39 cellular contexts compared by ENCODE assay signal in the genomic region with DNA sequence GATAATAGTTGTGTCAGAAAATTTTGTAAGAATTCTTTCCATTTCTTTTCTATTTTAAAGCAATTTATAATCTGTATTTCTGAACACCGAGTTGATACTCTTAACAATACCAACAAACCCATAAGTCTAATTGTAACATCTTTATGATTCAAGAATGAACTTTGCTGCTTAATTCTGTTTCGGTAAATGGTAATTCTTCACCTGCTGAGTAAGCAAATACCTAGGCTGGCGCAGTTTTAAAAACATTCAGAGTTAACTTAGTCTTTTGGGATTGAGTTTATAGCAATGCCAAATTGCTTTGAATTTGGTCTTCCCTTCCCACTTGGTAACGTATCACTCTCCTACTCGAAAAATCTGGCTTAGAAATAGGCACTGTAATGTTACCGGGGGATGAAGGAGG.
"Had no signal": no experiment of that assay in that cellular context is flagged by ENCODE, and none has a peak within 500 bp of the region (broad histone marks: within the 10 kb centered on the region; RNA-seq: fewer than 3 reads in every experiment).

No MANE protein-coding gene starts in this region.

- H3K27me3 ChIP-seq: ascending aorta, cardiac muscle cell had no signal

- H3K9me3 Mint-ChIP-seq: activated naive CD4-positive, alpha-beta T cell treated with anti-CD3 and anti-CD28 coated beads, Interleukin-2, amount 50 U/mL, for 24 hours; activated naive CD8-positive, alpha-beta T cell treated with anti-CD3 and anti-CD28 coated beads, Interleukin-2, amount 10 ng/mL, durations not matched to agents 7 days and 5 days; activated naive CD8-positive, alpha-beta T cell treated with anti-CD3 and anti-CD28 coated beads, Interleukin-2, amount 50 U/mL, for 24 hours; activated T-cell treated with anti-CD3 and anti-CD28 coated beads, Interleukin-2, amount 50 U/mL, for 4 hours; activated T-cell treated with anti-CD3 and anti-CD28 coated beads, Interleukin-2, amount 50 U/mL, for 72 hours had no signal

- H3K4me1 ChIP-seq: ascending aorta had no signal

- H3K36me3 ChIP-seq: ascending aorta, cardiac muscle cell had no signal

- H3K36me3 Mint-ChIP-seq: activated CD4-positive, alpha-beta memory T cell treated with anti-CD3 and anti-CD28 coated beads for 36 hours; activated naive CD4-positive, alpha-beta T cell treated with anti-CD3 and anti-CD28 coated beads, Interleukin-2, amount 10 ng/mL, durations not matched to agents 7 days and 5 days; activated naive CD4-positive, alpha-beta T cell treated with anti-CD3 and anti-CD28 coated beads, Interleukin-2, amount 50 U/mL, for 24 hours; activated naive CD8-positive, alpha-beta T cell; activated naive CD8-positive, alpha-beta T cell treated with anti-CD3 and anti-CD28 coated beads, Interleukin-2, amount 10 ng/mL, durations not matched to agents 7 days and 5 days; brain had no signal

- H3K27ac Mint-ChIP-seq: activated B cell treated with CpG ODN at 0.5 μM for 24 hours; activated CD4-positive, alpha-beta memory T cell treated with anti-CD3 and anti-CD28 coated beads for 36 hours; activated CD4-positive, alpha-beta T cell treated with anti-CD3 and anti-CD28 coated beads, Interleukin-2, amount 10 ng/mL, durations not matched to agents 24 days and 14 days; activated CD8-positive, alpha-beta T cell treated with anti-CD3 and anti-CD28 coated beads for 36 hours; activated naive CD4-positive, alpha-beta T cell treated with anti-CD3 and anti-CD28 coated beads, Interleukin-2, amount 10 ng/mL, durations not matched to agents 7 days and 5 days; activated naive CD4-positive, alpha-beta T cell treated with anti-CD3 and anti-CD28 coated beads, Interleukin-2, amount 50 U/mL, for 24 hours; activated naive CD8-positive, alpha-beta T cell; activated naive CD8-positive, alpha-beta T cell treated with anti-CD3 and anti-CD28 coated beads, Interleukin-2, amount 10 ng/mL, durations not matched to agents 7 days and 5 days; activated naive CD8-positive, alpha-beta T cell treated with anti-CD3 and anti-CD28 coated beads, Interleukin-2, amount 50 U/mL, for 24 hours; activated T-cell treated with anti-CD3 and anti-CD28 coated beads, Interleukin-2, amount 50 U/mL, for 72 hours; activated T-helper 1 cell treated with anti-CD3 and anti-CD28 coated beads, Interleukin-12 subunit alpha, Interleukin-12 subunit beta, Interleukin-2, Interleukin-4 antibody, amounts not matched to agents 30 ng/mL and 10 ng/mL and 1 ng/mL, durations not matched to agents 14 hours and 24 hours and 36 hours; activated T-helper 17 cell treated with anti-CD3 and anti-CD28 coated beads, Interleukin-2, amount 50 U/mL, for 72 hours; brain; T-helper 1 cell treated with Interleukin-12 subunit alpha and Interleukin-12 subunit beta and Interleukin-4 antibody, amounts not matched to agents 30 μg/mL and 1 μg/mL, for 36 hours; T-helper 2 cell treated with Interferon-gamma antibody and Interleukin-4, amounts not matched to agents 5 μg/mL and 100 μg/mL, for 36 hours had no signal

- H3K4me3 ChIP-seq: ascending aorta, cardiac muscle cell had no signal

- FAIRE-seq: bronchial epithelial cell, TTC549 had no signal

- ATAC-seq: activated CD8-positive, alpha-beta T cell treated with anti-CD3 and anti-CD28 coated beads for 36 hours; activated naive CD8-positive, alpha-beta T cell treated with anti-CD3 and anti-CD28 coated beads, Interleukin-2, amount 50 U/mL, for 24 hours; activated T-cell treated with anti-CD3 and anti-CD28 coated beads, Interleukin-2, amount 50 U/mL, for 4 hours; activated T-cell treated with anti-CD3 and anti-CD28 coated beads, Interleukin-2, amount 50 U/mL, for 72 hours; activated T-helper 17 cell treated with anti-CD3 and anti-CD28 coated beads, Interleukin-2, amount 50 U/mL, for 72 hours had no signal

- H3K4me3 Mint-ChIP-seq: activated B cell treated with CpG ODN at 0.5 μM for 24 hours; activated CD4-positive, alpha-beta memory T cell treated with anti-CD3 and anti-CD28 coated beads for 36 hours; activated CD4-positive, alpha-beta T cell treated with anti-CD3 and anti-CD28 coated beads, Interleukin-2, amount 10 ng/mL, durations not matched to agents 24 days and 14 days; activated CD8-positive, alpha-beta T cell treated with anti-CD3 and anti-CD28 coated beads for 36 hours; activated naive CD4-positive, alpha-beta T cell treated with anti-CD3 and anti-CD28 coated beads, Interleukin-2, amount 10 ng/mL, durations not matched to agents 7 days and 5 days; activated naive CD4-positive, alpha-beta T cell treated with anti-CD3 and anti-CD28 coated beads, Interleukin-2, amount 50 U/mL, for 24 hours; activated naive CD8-positive, alpha-beta T cell; activated naive CD8-positive, alpha-beta T cell treated with anti-CD3 and anti-CD28 coated beads, Interleukin-2, amount 10 ng/mL, durations not matched to agents 7 days and 5 days; activated naive CD8-positive, alpha-beta T cell treated with anti-CD3 and anti-CD28 coated beads, Interleukin-2, amount 50 U/mL, for 24 hours; activated T-cell treated with anti-CD3 and anti-CD28 coated beads, Interleukin-2, amount 50 U/mL, for 4 hours; activated T-cell treated with anti-CD3 and anti-CD28 coated beads, Interleukin-2, amount 50 U/mL, for 72 hours; activated T-helper 1 cell treated with anti-CD3 and anti-CD28 coated beads, Interleukin-12 subunit alpha, Interleukin-12 subunit beta, Interleukin-2, Interleukin-4 antibody, amounts not matched to agents 30 ng/mL and 10 ng/mL and 1 ng/mL, durations not matched to agents 14 hours and 24 hours and 36 hours; activated T-helper 17 cell treated with anti-CD3 and anti-CD28 coated beads, Interleukin-2, amount 50 U/mL, for 72 hours; brain; central memory CD8-positive, alpha-beta T cell; T-helper 1 cell treated with Interleukin-12 subunit alpha and Interleukin-12 subunit beta and Interleukin-4 antibody, amounts not matched to agents 30 μg/mL and 1 μg/mL, for 36 hours; T-helper 2 cell treated with Interferon-gamma antibody and Interleukin-4, amounts not matched to agents 5 μg/mL and 100 μg/mL, for 36 hours had no signal

- H3K27me3 Mint-ChIP-seq: activated B cell treated with CpG ODN at 0.5 μM for 24 hours; activated CD4-positive, alpha-beta memory T cell treated with anti-CD3 and anti-CD28 coated beads for 36 hours; activated CD4-positive, alpha-beta T cell treated with anti-CD3 and anti-CD28 coated beads, Interleukin-2, amount 10 ng/mL, durations not matched to agents 24 days and 14 days; activated CD8-positive, alpha-beta T cell treated with anti-CD3 and anti-CD28 coated beads for 36 hours; activated naive CD4-positive, alpha-beta T cell treated with anti-CD3 and anti-CD28 coated beads, Interleukin-2, amount 10 ng/mL, durations not matched to agents 7 days and 5 days; activated naive CD4-positive, alpha-beta T cell treated with anti-CD3 and anti-CD28 coated beads, Interleukin-2, amount 50 U/mL, for 24 hours; activated naive CD8-positive, alpha-beta T cell; activated naive CD8-positive, alpha-beta T cell treated with anti-CD3 and anti-CD28 coated beads, Interleukin-2, amount 10 ng/mL, durations not matched to agents 7 days and 5 days; activated naive CD8-positive, alpha-beta T cell treated with anti-CD3 and anti-CD28 coated beads, Interleukin-2, amount 50 U/mL, for 24 hours; activated T-helper 17 cell treated with anti-CD3 and anti-CD28 coated beads, Interleukin-2, amount 50 U/mL, for 72 hours; brain; central memory CD8-positive, alpha-beta T cell had no signal

- DNase-seq: activated B cell treated with CpG ODN at 0.5 μM for 24 hours; activated CD4-positive, alpha-beta memory T cell treated with anti-CD3 and anti-CD28 coated beads for 36 hours; activated CD4-positive, alpha-beta T cell treated with anti-CD3 and anti-CD28 coated beads for 4 hours; activated CD4-positive, alpha-beta T cell treated with anti-CD3 and anti-CD28 coated beads, Interleukin-2, amount 10 ng/mL, durations not matched to agents 24 days and 14 days; activated CD4-positive, alpha-beta T cell treated with anti-CD3 and anti-CD28 coated beads, Interleukin-2, amount 50 U/mL, for 1 hour; activated CD4-positive, alpha-beta T cell treated with anti-CD3 and anti-CD28 coated beads, Interleukin-2, amount 50 U/mL, for 4 hours; activated CD4-positive, CD25-positive, alpha-beta regulatory T cell treated with anti-CD3 and anti-CD28 coated beads, Interleukin-2, amount 50 U/mL, for 72 hours; activated CD8-positive, alpha-beta memory T cell treated with anti-CD3 and anti-CD28 coated beads, Interleukin-2, amount 50 U/mL, for 4 hours; activated CD8-positive, alpha-beta T cell treated with anti-CD3 and anti-CD28 coated beads for 36 hours; activated effector memory CD4-positive, alpha-beta T cell treated with anti-CD3 and anti-CD28 coated beads, Interleukin-2, amount 50 U/mL, for 16 hours; activated gamma-delta T cell treated with Interleukin-2 at 50 U/mL for 16 hours; activated naive CD4-positive, alpha-beta T cell; activated naive CD4-positive, alpha-beta T cell treated with anti-CD3 and anti-CD28 coated beads, Interleukin-2, amount 10 ng/mL, durations not matched to agents 7 days and 5 days; activated naive CD8-positive, alpha-beta T cell treated with anti-CD3 and anti-CD28 coated beads, Interleukin-2, amount 10 ng/mL, durations not matched to agents 7 days and 5 days; activated naive CD8-positive, alpha-beta T cell treated with anti-CD3 and anti-CD28 coated beads, Interleukin-2, amount 50 U/mL, for 24 hours; activated T-cell treated with anti-CD3 and anti-CD28 coated beads for 4 hours; activated T-cell treated with anti-CD3 and anti-CD28 coated beads, Interleukin-2, amount 50 U/mL, for 1 hour; activated T-cell treated with anti-CD3 and anti-CD28 coated beads, Interleukin-2, amount 50 U/mL, for 4 hours; activated T-cell treated with anti-CD3 and anti-CD28 coated beads, Interleukin-2, amount 50 U/mL, for 72 hours; amygdala; anterior cingulate cortex; caudate nucleus; cerebellar nuclear complex; T-helper 1 cell; T-helper 2 cell; T-helper 9 cell had no signal

- H3K27ac ChIP-seq: ascending aorta, cardiac muscle cell, VCaP had no signal

- H3K9me3 ChIP-seq: ascending aorta had no signal

- H3K4me1 Mint-ChIP-seq: activated B cell treated with CpG ODN at 0.5 μM for 24 hours; activated CD4-positive, alpha-beta T cell treated with anti-CD3 and anti-CD28 coated beads, Interleukin-2, amount 10 ng/mL, durations not matched to agents 24 days and 14 days; activated naive CD4-positive, alpha-beta T cell treated with anti-CD3 and anti-CD28 coated beads, Interleukin-2, amount 10 ng/mL, durations not matched to agents 7 days and 5 days; activated naive CD4-positive, alpha-beta T cell treated with anti-CD3 and anti-CD28 coated beads, Interleukin-2, amount 50 U/mL, for 24 hours; activated naive CD8-positive, alpha-beta T cell treated with anti-CD3 and anti-CD28 coated beads, Interleukin-2, amount 10 ng/mL, durations not matched to agents 7 days and 5 days; activated naive CD8-positive, alpha-beta T cell treated with anti-CD3 and anti-CD28 coated beads, Interleukin-2, amount 50 U/mL, for 24 hours; activated T-helper 17 cell treated with anti-CD3 and anti-CD28 coated beads, Interleukin-2, amount 50 U/mL, for 72 hours; central memory CD8-positive, alpha-beta T cell had no signal
